ENCODE assay signal across 7 cellular contexts in genomic region chr19:58356236-58356970, GRCh38. TPM values are rescaled to one million over a fixed set of nuclear protein-coding genes. Genes with fewer than 3 reads are reported as not detected.
DNase-seq lines count a peak whose midpoint lies in the region; ATAC-seq and TF ChIP-seq lines count a peak whose summit lies in the region.
"Had no signal": no experiment of that assay in that cellular context is flagged by ENCODE, and none has a peak within 500 bp of the region (broad histone marks: within the 10 kb centered on the region; RNA-seq: fewer than 3 reads in every experiment).

No MANE protein-coding gene starts in this region.

- no peaks in the 10 kb centered on the region for H3K36me3 ChIP-seq in Peyer's patch

- H3K36me3 Mint-ChIP-seq in effector memory CD8-positive, alpha-beta T cell (ENCODE audit: insufficient read depth) = peaks cover 16% of the 10 kb centered on the region

- TF ChIP-seq POLR2A in Peyer's patch (IDR thresholded peaks at IDR 0.05) = no peak

- H3K4me3 ChIP-seq in Peyer's patch = peak overlapping the region; percentile 19 to 40 (median 36)

- H3K27me3 Mint-ChIP-seq in effector memory CD8-positive, alpha-beta T cell = no peaks in the 10 kb centered on the region

- H3K27ac Mint-ChIP-seq in effector memory CD8-positive, alpha-beta T cell = no peak overlapping the region

- CTCF ChIA-PET in GM10248 (lab: Yijun Ruan, JAX) = no interaction called here

- H3K9me3 ChIP-seq in Peyer's patch = no peaks in the 10 kb centered on the region

- peak overlapping the region; percentile 35 to 71 for H3K4me3 Mint-ChIP-seq in effector memory CD8-positive, alpha-beta T cell

- no peaks in the 10 kb centered on the region for H3K9me3 Mint-ChIP-seq in effector memory CD8-positive, alpha-beta T cell

- peaks cover 0 to 6% of the 10 kb centered on the region in 2 donors for H3K4me1 Mint-ChIP-seq in effector memory CD8-positive, alpha-beta T cell (ENCODE audit: low read depth in 2 of 2)

- POLR2A ChIA-PET in GM10248 (lab: Yijun Ruan, JAX) = interaction anchor here (0.6 kb wide), 1 partner anchor 206 kb away, joined by 4 read pairs; no protein-coding TSS in a partner anchor

- DNase-seq in Peyer's patch = no peak
- peak in 2 of 3 experiments; percentile 9 to 17 for DNase-seq in effector memory CD8-positive, alpha-beta T cell
- DNase-seq in stimulated activated CD4-positive, alpha-beta T cell treated with anti-CD3 and anti-CD28 coated beads, Interleukin-2, amount 100 ng/mL, for 24 hours = peak; percentile 30 to 47
- no peak for DNase-seq in GM10248 (ENCODE audit: extremely low spot score)

- H3K4me1 ChIP-seq in Peyer's patch = peaks cover 0 to 18% (median 12%) of the 10 kb centered on the region in 4 donors

- no peaks in the 10 kb centered on the region for H3K27me3 ChIP-seq in Peyer's patch

- TF ChIP-seq CTCF in Peyer's patch (IDR thresholded peaks at IDR 0.05) (no peak), GM10248 (IDR thresholded peaks at IDR 0.05; ENCODE audit: control extremely low read depth, extremely low read depth, low read depth, missing control alignments) (no peak)

- peak; percentile 80 for ATAC-seq in effector memory CD8-positive, alpha-beta T cell (replicated peaks)
- ATAC-seq in GM18858 (IDR thresholded peaks at IDR 0.05; ENCODE audit: unreplicated experiment) = no peak
- ATAC-seq in GM18519 (IDR thresholded peaks at IDR 0.05; ENCODE audit: low FRiP score, unreplicated experiment) = no peak
- ATAC-seq: Panc1 had no signal

- no peak overlapping the region for H3K27ac ChIP-seq in Peyer's patch

RNA-seq across cellular contexts. Expression of gene A1BG, which starts 3.1 kb away (rescaled TPM):
- total RNA-seq in Peyer's patch = 10 to 100 TPM in 1 of 4 donors, 1 to 10 TPM in 2, not detected in 1; 5.4 to 26.4 (median 8.3) TPM

RNA-seq across cellular contexts. Expression of gene ZNF497, which starts 6.1 kb away (rescaled TPM):
- 1 to 10 TPM in 2 of 4 donors, under 1 TPM in 1, not detected in 1; 0.70 to 4.4 (median 2.1) TPM for total RNA-seq in Peyer's patch

RNA-seq across cellular contexts. Expression of gene ZNF837, which starts 24.4 kb away (rescaled TPM):
- total RNA-seq in Peyer's patch = 10 to 100 TPM in 1 of 4 donors, 1 to 10 TPM in 3; 3.3 to 10.9 (median 7.7) TPM

RNA-seq across cellular contexts. Expression of gene ZSCAN22, which starts 29.6 kb away (rescaled TPM):
- total RNA-seq in Peyer's patch = 1 to 10 TPM; 2.5 to 4.6 (median 4.0) TPM

RNA-seq across cellular contexts. Expression of gene RPS5, which starts 30.7 kb away (rescaled TPM):
- total RNA-seq in Peyer's patch = 1,000 to 10,000 TPM in 1 of 4 donors, 100 to 1,000 TPM in 3; 428 to 1,258 (median 517) TPM

Comparison
In these comparisons a context has a peak if more than half of its experiments do, and no peak if none do; other contexts are left out.
1. DNase-seq: peak in effector memory CD8-positive, alpha-beta T cell (2 of 3) and stimulated activated CD4-positive, alpha-beta T cell treated with anti-CD3 and anti-CD28 coated beads, Interleukin-2, amount 100 ng/mL, for 24 hours (2 of 2); none in Peyer's patch (0 of 3) and GM10248 (single experiment).